ENCODE assay signal across 15 cellular contexts in genomic region chr9:6870149-6870548, GRCh38.
"Had no signal": no experiment of that assay in that cellular context is flagged by ENCODE, and none has a peak within 500 bp of the region (broad histone marks: within the 10 kb centered on the region; RNA-seq: fewer than 3 reads in every experiment).

No MANE protein-coding gene starts in this region.

- H3K4me1 ChIP-seq: lower lobe of right lung, suprapubic skin had no signal

- H3K27me3 Mint-ChIP-seq: activated B cell treated with CpG ODN at 0.5 μM for 24 hours; stimulated activated naive B cell treated with anti-CD40 and anti-IgM and Interleukin-4, amounts not matched to agents 10 μg/mL and 1 μg/mL and 100 μg/mL, for 72 hours had no signal

- H3K4me3 Mint-ChIP-seq: activated B cell treated with CpG ODN at 0.5 μM for 24 hours; mesothelial cell of epicardium; stimulated activated naive B cell treated with anti-CD40 and anti-IgM and Interleukin-4, amounts not matched to agents 10 μg/mL and 1 μg/mL and 100 μg/mL, for 72 hours; T-helper 2 cell treated with Interferon-gamma antibody and Interleukin-4, amounts not matched to agents 5 μg/mL and 100 μg/mL, for 36 hours had no signal

- H3K27ac Mint-ChIP-seq: mesothelial cell of epicardium; stimulated activated naive B cell treated with anti-CD40 and anti-IgM and Interleukin-4, amounts not matched to agents 10 μg/mL and 1 μg/mL and 100 μg/mL, for 72 hours; T-helper 2 cell treated with Interferon-gamma antibody and Interleukin-4, amounts not matched to agents 5 μg/mL and 100 μg/mL, for 36 hours had no signal

- H3K36me3 ChIP-seq: adrenal gland, heart left ventricle, lower lobe of right lung, pancreas, suprapubic skin had no signal

- H3K9me3 ChIP-seq: adrenal gland, lower lobe of right lung, pancreas, suprapubic skin had no signal

- H3K9me3 Mint-ChIP-seq: activated B cell treated with CpG ODN at 0.5 μM for 24 hours; stimulated activated naive B cell treated with anti-CD40 and anti-IgM and Interleukin-4, amounts not matched to agents 10 μg/mL and 1 μg/mL and 100 μg/mL, for 72 hours had no signal

- ATAC-seq: lower lobe of right lung; stimulated activated naive B cell treated with anti-CD40 and anti-IgM and Interleukin-4, amounts not matched to agents 10 μg/mL and 1 μg/mL and 100 μg/mL, for 72 hours had no signal

- H3K27ac ChIP-seq: adrenal gland, coronary artery, heart left ventricle, lower lobe of right lung, pancreas, suprapubic skin had no signal

- DNase-seq: activated B cell treated with CpG ODN at 0.5 μM for 24 hours; activated CD4-positive, alpha-beta T cell treated with anti-CD3 and anti-CD28 coated beads for 48 hours; activated CD8-positive, alpha-beta memory T cell treated with anti-CD3 and anti-CD28 coated beads, Interleukin-2, amount 50 U/mL, for 48 hours; activated naive CD4-positive, alpha-beta T cell treated with Interleukin-2 at 50 U/mL for 16 hours; adrenal gland; effector CD4-positive, alpha-beta T cell; heart left ventricle; lower lobe of right lung; pancreas; stimulated activated naive B cell treated with anti-CD40 and anti-IgM and Interleukin-4, amounts not matched to agents 10 μg/mL and 1 μg/mL and 100 μg/mL, for 72 hours; trophoblast cell had no signal

- H3K27me3 ChIP-seq: adrenal gland, heart left ventricle, pancreas, suprapubic skin had no signal

- H3K4me3 ChIP-seq: adrenal gland, coronary artery, heart left ventricle, lower lobe of right lung, pancreas, suprapubic skin had no signal
